Comparison of ENCODE assay signal across 16 cellular contexts in the genomic region with DNA sequence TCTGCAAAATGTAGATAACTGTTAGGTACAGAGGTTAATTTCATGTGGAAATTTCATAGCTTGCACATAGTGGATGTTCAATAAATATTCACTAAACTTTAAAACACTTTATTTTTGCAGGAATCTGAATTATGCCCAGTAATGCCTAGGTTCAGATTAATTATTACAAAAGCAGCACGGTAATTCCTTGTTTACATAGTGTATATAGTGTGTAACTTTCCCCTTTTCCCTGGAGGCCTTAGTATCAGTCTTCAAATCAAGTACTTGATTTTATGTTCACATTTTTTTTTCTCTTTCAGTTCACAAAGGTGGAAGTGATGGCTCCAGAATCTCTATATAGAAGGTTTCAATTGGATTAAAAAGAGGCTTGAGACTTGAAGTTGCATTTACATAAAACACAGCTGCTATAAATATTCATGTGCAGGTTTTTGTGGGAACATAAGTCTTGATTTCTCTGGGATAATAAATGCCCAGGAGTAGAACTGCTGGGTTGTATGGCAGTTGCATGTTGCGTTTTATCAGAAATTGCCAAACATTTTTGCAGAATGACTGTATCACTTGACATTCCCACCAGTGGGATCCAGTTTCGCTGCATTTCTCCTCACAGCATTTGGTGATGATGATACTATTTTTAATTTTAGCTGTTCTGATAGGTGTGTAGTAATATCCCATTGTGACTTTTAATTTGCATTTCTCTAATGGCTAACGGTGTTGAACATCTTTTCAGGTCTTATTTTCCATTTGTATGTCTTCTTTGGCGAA. TPM values are rescaled to one million over a fixed set of nuclear protein-coding genes. Genes with fewer than 3 reads are reported as not detected.
A peak's percentile ranks its signal among the peaks of the same experiment; 100 is the strongest.
DNase-seq lines count a peak whose midpoint lies in the region; ATAC-seq, FAIRE-seq and TF ChIP-seq lines count a peak whose summit lies in the region.
"Had no signal": no experiment of that assay in that cellular context is flagged by ENCODE, and none has a peak within 500 bp of the region (broad histone marks: within the 10 kb centered on the region; RNA-seq: fewer than 3 reads in every experiment).

No MANE protein-coding gene starts in this region.

- no peak overlapping the region for H3K9ac ChIP-seq in adipocyte (ENCODE audit: low read length)
- H3K9ac ChIP-seq in kidney (ENCODE audit: low read length in 2 of 2): no peak overlapping the region

- intact Hi-C loops in MCF 10A (cut with micrococcal nuclease): no loop called here
- intact Hi-C loops in breast epithelium (cut with DNase I; ENCODE audit: low total_unique reads): loop anchor here (1.0 kb wide), 1 partner anchor 11 kb away; no protein-coding TSS in a partner anchor
- intact Hi-C loops in kidney (cut with DNase I): no loop called here

- no peak overlapping the region for H3K4me3 Mint-ChIP-seq in MCF 10A (ENCODE audit: unreplicated experiment)
- no peak overlapping the region for H3K4me3 Mint-ChIP-seq in mesothelial cell of epicardium
- H3K4me3 Mint-ChIP-seq: activated CD8-positive, alpha-beta memory T cell treated with anti-CD3 and anti-CD28 coated beads, Interleukin-2, amount 10 ng/mL, durations not matched to agents 7 days and 5 days; WTC11 had no signal

- CTCF ChIA-PET in MCF 10A (lab: Yijun Ruan, JAX): no interaction called here

- H3K9me3 Mint-ChIP-seq in MCF 10A (ENCODE audit: unreplicated experiment): no peaks in the 10 kb centered on the region
- peaks cover 6% of the 10 kb centered on the region for H3K9me3 Mint-ChIP-seq in mesothelial cell of epicardium
- H3K9me3 Mint-ChIP-seq: WTC11 had no signal

- FAIRE-seq in kidney (lab: Jason Lieb, UNC): peak; percentile 6

- H3K4me1 ChIP-seq in breast epithelium (no peaks in the 10 kb centered on the region), adipocyte (ENCODE audit: control insufficient read depth, insufficient read depth, low read length) (no peaks in the 10 kb centered on the region), kidney (ENCODE audit: control insufficient read depth in 1 of 2, insufficient read depth in 1 of 2, low read depth in 1 of 2, low read length in 2 of 2) (peaks cover 3 to 5% of the 10 kb centered on the region in 2 donors)

- no peaks in the 10 kb centered on the region for H3K36me3 ChIP-seq in breast epithelium
- no peaks in the 10 kb centered on the region for H3K36me3 ChIP-seq in adipocyte (ENCODE audit: control insufficient read depth, insufficient read depth, low read length, severe bottlenecking)
- no peaks in the 10 kb centered on the region for H3K36me3 ChIP-seq in kidney (ENCODE audit: control insufficient read depth in 1 of 2, insufficient read depth in 2 of 2, low read length in 2 of 2)
- H3K36me3 ChIP-seq: stomach had no signal

- H3K4me3 ChIP-seq in breast epithelium (no peak overlapping the region), adipocyte (ENCODE audit: low read length) (no peak overlapping the region), kidney (ENCODE audit: low read length in 2 of 2) (no peak overlapping the region)
- H3K4me3 ChIP-seq: lung, stomach had no signal

- H3K36me3 Mint-ChIP-seq in MCF 10A (ENCODE audit: insufficient read depth, unreplicated experiment) (no peaks in the 10 kb centered on the region), mesothelial cell of epicardium (peaks cover 4% of the 10 kb centered on the region)
- H3K36me3 Mint-ChIP-seq: activated CD8-positive, alpha-beta memory T cell treated with anti-CD3 and anti-CD28 coated beads, Interleukin-2, amount 10 ng/mL, durations not matched to agents 7 days and 5 days; WTC11 had no signal

- H3K27ac ChIP-seq in breast epithelium (no peak overlapping the region), kidney (ENCODE audit: low read depth in 2 of 2, low read length in 2 of 2) (no peak overlapping the region)
- H3K27ac ChIP-seq: stomach had no signal

- POLR2A ChIA-PET in MCF 10A (lab: Yijun Ruan, JAX): no interaction called here

- TF ChIP-seq POLR2A in breast epithelium (IDR thresholded peaks at IDR 0.05): no peak

- no peaks in the 10 kb centered on the region for H3K27me3 ChIP-seq in breast epithelium
- no peaks in the 10 kb centered on the region for H3K27me3 ChIP-seq in adipocyte (replicated peaks; ENCODE audit: control insufficient read depth, insufficient read depth, low read length)
- H3K27me3 ChIP-seq: stomach had no signal

- no peaks in the 10 kb centered on the region for H3K9me3 ChIP-seq in breast epithelium
- peaks cover 2% of the 10 kb centered on the region for H3K9me3 ChIP-seq in adipocyte (ENCODE audit: control insufficient read depth, low read length)
- no peaks in the 10 kb centered on the region for H3K9me3 ChIP-seq in kidney (ENCODE audit: control insufficient read depth in 1 of 2, low read length in 2 of 2)
- H3K9me3 ChIP-seq: stomach had no signal

- no peak for TF ChIP-seq CTCF in MCF 10A (IDR thresholded peaks at IDR 0.05; ENCODE audit: unreplicated experiment)
- TF ChIP-seq CTCF in breast epithelium (IDR thresholded peaks at IDR 0.05): no peak
- TF ChIP-seq CTCF in kidney (IDR thresholded peaks at IDR 0.05; ENCODE audit: borderline replicate concordance, extremely low read depth, insufficient read depth): no peak
- no peak for TF ChIP-seq CTCF in mesothelial cell of epicardium (IDR thresholded peaks at IDR 0.05; ENCODE audit: unreplicated experiment)

- H3K27ac Mint-ChIP-seq in MCF 10A (ENCODE audit: low read depth, unreplicated experiment) (no peak overlapping the region), mesothelial cell of epicardium (no peak overlapping the region)
- H3K27ac Mint-ChIP-seq: activated CD8-positive, alpha-beta memory T cell treated with anti-CD3 and anti-CD28 coated beads, Interleukin-2, amount 10 ng/mL, durations not matched to agents 7 days and 5 days; WTC11 had no signal

- H3K27me3 Mint-ChIP-seq in MCF 10A (ENCODE audit: insufficient read depth, unreplicated experiment) (no peaks in the 10 kb centered on the region), mesothelial cell of epicardium (ENCODE audit: low read depth) (peaks cover 2% of the 10 kb centered on the region)

- peak; percentile 46 for DNase-seq in MCF 10A (ENCODE audit: unreplicated experiment)
- DNase-seq in breast epithelium (ENCODE audit: low spot score in 2 of 2): no peak
- peak; percentile 46 for DNase-seq in adipocyte (ENCODE audit: low read depth)
- no peak for DNase-seq in kidney
- DNase-seq in superior temporal gyrus (ENCODE audit: extremely low spot score): no peak
- DNase-seq in dedifferentiated amniotic fluid mesenchymal stem cell (ENCODE audit: extremely low spot score): no peak
- no peak for DNase-seq in mesothelial cell of epicardium (ENCODE audit: low spot score in 2 of 2, unreplicated experiment in 2 of 2)
- DNase-seq: activated CD8-positive, alpha-beta memory T cell treated with anti-CD3 and anti-CD28 coated beads, Interleukin-2, amount 10 ng/mL, durations not matched to agents 7 days and 5 days; activated gamma-delta T cell treated with Interleukin-2 at 50 U/mL for 16 hours; Calu3; caudate nucleus; stomach; SW 1271 had no signal

- no peaks in the 10 kb centered on the region for H3K4me1 Mint-ChIP-seq in MCF 10A (ENCODE audit: insufficient read depth, unreplicated experiment)
- H3K4me1 Mint-ChIP-seq in mesothelial cell of epicardium: peaks cover 8% of the 10 kb centered on the region
- H3K4me1 Mint-ChIP-seq: activated CD8-positive, alpha-beta memory T cell treated with anti-CD3 and anti-CD28 coated beads, Interleukin-2, amount 10 ng/mL, durations not matched to agents 7 days and 5 days; WTC11 had no signal

- BruUV-seq in MCF 10A (replicated peaks; lab: Mats Ljungman, UMichigan): no TSS peak

- ATAC-seq in HG03442 (IDR thresholded peaks at IDR 0.05; ENCODE audit: unreplicated experiment): no peak
- ATAC-seq: activated CD8-positive, alpha-beta memory T cell treated with anti-CD3 and anti-CD28 coated beads, Interleukin-2, amount 10 ng/mL, durations not matched to agents 7 days and 5 days; WTC11 had no signal

RNA-seq across cellular contexts. Expression of a gene that starts 27.6 kb away (rescaled TPM):
- 11.4 and 13.5 TPM in 2 replicates for total RNA-seq in MCF 10A (2022)
- total RNA-seq in breast epithelium: 10 to 100 TPM in 2 of 3 donors, 1 to 10 TPM in 1; 9.4 to 16.7 (median 16.5) TPM
- total RNA-seq in kidney: 17.3 TPM
- polyA plus RNA-seq in kidney (ENCODE audit: insufficient read depth, low read depth, low replicate concordance): 16.2 TPM
- 15.4 to 20.0 TPM (median 15.6 TPM) in 3 replicates for total RNA-seq in mesothelial cell of epicardium

Comparison
In these comparisons a context has a peak if more than half of its experiments do, and no peak if none do; other contexts are left out.
1. DNase-seq: peak in MCF 10A (single experiment) and adipocyte (single experiment); none in breast epithelium (0 of 2), kidney (single experiment), superior temporal gyrus (single experiment), dedifferentiated amniotic fluid mesenchymal stem cell (single experiment) and mesothelial cell of epicardium (0 of 2).